ENCODE assay signal across 1 cellular context in the genomic region with DNA sequence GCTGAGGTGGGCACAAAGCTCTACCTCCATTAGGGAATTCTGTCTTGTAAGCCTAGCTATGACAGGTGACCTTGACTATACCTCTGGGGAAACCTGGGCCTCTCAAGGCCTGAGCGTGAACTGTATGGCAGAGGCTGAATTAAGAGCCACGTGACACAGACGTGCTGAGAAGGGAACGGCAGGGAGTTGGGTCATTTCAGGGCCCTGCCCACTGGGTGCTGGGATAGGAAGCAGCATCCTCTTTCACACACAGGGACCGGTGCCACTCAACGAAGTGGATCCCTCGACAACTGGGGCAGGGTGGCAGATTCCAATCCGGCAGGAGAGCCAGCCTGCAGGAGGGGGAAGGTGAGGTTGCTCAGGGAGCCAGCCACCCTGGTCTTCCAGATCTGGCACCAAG.
TF ChIP-seq lines count a peak whose summit lies in the region.

No MANE protein-coding gene starts in this region.

TF ChIP-seq in GM12878, 131 proteins besides CTCF, POLR2A, EP300 and RAD21:
- TF ChIP-seq, protein P1, sequence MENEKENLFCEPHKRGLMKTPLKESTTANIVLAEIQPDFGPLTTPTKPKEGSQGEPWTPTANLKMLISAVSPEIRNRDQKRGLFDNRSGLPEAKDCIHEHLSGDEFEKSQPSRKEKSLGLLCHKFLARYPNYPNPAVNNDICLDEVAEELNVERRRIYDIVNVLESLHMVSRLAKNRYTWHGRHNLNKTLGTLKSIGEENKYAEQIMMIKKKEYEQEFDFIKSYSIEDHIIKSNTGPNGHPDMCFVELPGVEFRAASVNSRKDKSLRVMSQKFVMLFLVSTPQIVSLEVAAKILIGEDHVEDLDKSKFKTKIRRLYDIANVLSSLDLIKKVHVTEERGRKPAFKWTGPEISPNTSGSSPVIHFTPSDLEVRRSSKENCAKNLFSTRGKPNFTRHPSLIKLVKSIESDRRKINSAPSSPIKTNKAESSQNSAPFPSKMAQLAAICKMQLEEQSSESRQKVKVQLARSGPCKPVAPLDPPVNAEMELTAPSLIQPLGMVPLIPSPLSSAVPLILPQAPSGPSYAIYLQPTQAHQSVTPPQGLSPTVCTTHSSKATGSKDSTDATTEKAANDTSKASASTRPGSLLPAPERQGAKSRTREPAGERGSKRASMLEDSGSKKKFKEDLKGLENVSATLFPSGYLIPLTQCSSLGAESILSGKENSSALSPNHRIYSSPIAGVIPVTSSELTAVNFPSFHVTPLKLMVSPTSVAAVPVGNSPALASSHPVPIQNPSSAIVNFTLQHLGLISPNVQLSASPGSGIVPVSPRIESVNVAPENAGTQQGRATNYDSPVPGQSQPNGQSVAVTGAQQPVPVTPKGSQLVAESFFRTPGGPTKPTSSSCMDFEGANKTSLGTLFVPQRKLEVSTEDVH (IDR thresholded peaks at IDR 0.05; ENCODE audit: low read depth, partially characterized antibody), result no peak
- TF ChIP-seq CREB1 (IDR thresholded peaks at IDR 0.05; ENCODE audit: low read depth) (no peak), BCL11A (IDR thresholded peaks at IDR 0.05; ENCODE audit: low read depth, low read length) (no peak), CEBPB (IDR thresholded peaks at IDR 0.05; ENCODE audit: borderline replicate concordance in 1 of 2, low read depth in 2 of 2, low read length in 2 of 2) (no peak), SREBF1 (IDR thresholded peaks at IDR 0.05; ENCODE audit: low read length) (no peak), LARP7 (IDR thresholded peaks at IDR 0.05) (no peak), HDGF (IDR thresholded peaks at IDR 0.05) (no peak)
- TF ChIP-seq, protein P2, sequence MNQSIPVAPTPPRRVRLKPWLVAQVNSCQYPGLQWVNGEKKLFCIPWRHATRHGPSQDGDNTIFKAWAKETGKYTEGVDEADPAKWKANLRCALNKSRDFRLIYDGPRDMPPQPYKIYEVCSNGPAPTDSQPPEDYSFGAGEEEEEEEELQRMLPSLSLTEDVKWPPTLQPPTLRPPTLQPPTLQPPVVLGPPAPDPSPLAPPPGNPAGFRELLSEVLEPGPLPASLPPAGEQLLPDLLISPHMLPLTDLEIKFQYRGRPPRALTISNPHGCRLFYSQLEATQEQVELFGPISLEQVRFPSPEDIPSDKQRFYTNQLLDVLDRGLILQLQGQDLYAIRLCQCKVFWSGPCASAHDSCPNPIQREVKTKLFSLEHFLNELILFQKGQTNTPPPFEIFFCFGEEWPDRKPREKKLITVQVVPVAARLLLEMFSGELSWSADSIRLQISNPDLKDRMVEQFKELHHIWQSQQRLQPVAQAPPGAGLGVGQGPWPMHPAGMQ (IDR thresholded peaks at IDR 0.05; ENCODE audit: borderline replicate concordance), result no peak
- TF ChIP-seq, protein P3, sequence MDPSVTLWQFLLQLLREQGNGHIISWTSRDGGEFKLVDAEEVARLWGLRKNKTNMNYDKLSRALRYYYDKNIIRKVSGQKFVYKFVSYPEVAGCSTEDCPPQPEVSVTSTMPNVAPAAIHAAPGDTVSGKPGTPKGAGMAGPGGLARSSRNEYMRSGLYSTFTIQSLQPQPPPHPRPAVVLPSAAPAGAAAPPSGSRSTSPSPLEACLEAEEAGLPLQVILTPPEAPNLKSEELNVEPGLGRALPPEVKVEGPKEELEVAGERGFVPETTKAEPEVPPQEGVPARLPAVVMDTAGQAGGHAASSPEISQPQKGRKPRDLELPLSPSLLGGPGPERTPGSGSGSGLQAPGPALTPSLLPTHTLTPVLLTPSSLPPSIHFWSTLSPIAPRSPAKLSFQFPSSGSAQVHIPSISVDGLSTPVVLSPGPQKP (IDR thresholded peaks at IDR 0.05; ENCODE audit: low read depth, low read length), result no peak
- TF ChIP-seq, protein P4, sequence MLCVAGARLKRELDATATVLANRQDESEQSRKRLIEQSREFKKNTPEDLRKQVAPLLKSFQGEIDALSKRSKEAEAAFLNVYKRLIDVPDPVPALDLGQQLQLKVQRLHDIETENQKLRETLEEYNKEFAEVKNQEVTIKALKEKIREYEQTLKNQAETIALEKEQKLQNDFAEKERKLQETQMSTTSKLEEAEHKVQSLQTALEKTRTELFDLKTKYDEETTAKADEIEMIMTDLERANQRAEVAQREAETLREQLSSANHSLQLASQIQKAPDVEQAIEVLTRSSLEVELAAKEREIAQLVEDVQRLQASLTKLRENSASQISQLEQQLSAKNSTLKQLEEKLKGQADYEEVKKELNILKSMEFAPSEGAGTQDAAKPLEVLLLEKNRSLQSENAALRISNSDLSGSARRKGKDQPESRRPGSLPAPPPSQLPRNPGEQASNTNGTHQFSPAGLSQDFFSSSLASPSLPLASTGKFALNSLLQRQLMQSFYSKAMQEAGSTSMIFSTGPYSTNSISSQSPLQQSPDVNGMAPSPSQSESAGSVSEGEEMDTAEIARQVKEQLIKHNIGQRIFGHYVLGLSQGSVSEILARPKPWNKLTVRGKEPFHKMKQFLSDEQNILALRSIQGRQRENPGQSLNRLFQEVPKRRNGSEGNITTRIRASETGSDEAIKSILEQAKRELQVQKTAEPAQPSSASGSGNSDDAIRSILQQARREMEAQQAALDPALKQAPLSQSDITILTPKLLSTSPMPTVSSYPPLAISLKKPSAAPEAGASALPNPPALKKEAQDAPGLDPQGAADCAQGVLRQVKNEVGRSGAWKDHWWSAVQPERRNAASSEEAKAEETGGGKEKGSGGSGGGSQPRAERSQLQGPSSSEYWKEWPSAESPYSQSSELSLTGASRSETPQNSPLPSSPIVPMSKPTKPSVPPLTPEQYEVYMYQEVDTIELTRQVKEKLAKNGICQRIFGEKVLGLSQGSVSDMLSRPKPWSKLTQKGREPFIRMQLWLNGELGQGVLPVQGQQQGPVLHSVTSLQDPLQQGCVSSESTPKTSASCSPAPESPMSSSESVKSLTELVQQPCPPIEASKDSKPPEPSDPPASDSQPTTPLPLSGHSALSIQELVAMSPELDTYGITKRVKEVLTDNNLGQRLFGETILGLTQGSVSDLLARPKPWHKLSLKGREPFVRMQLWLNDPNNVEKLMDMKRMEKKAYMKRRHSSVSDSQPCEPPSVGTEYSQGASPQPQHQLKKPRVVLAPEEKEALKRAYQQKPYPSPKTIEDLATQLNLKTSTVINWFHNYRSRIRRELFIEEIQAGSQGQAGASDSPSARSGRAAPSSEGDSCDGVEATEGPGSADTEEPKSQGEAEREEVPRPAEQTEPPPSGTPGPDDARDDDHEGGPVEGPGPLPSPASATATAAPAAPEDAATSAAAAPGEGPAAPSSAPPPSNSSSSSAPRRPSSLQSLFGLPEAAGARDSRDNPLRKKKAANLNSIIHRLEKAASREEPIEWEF (IDR thresholded peaks at IDR 0.05; ENCODE audit: insufficient replicate concordance, low read depth, low read length), result no peak
TF ChIP-seq in GM12878: peak in this region for 0.
